1 cellular context compared by ENCODE assay signal in genomic region chr20:63042448-63043071, GRCh38.
TF ChIP-seq lines count a peak whose summit lies in the region.

No MANE protein-coding gene starts in this region.

TF ChIP-seq in GM12878, 131 proteins besides CTCF, POLR2A, EP300 and RAD21 (continued from another document):
- TF ChIP-seq SKIL (IDR thresholded peaks at IDR 0.05; ENCODE audit: low read depth, poor library complexity, severe bottlenecking), result peak; percentile 45
- no peak for TF ChIP-seq E2F4 (IDR thresholded peaks at IDR 0.05; ENCODE audit: low read depth, low read length)
- TF ChIP-seq ZNF622 (IDR thresholded peaks at IDR 0.05), result no peak
- no peak for TF ChIP-seq BMI1 (IDR thresholded peaks at IDR 0.05; ENCODE audit: borderline replicate concordance)
- peak; percentile 54 for TF ChIP-seq MEF2B (IDR thresholded peaks at IDR 0.05; ENCODE audit: partially characterized antibody, poor library complexity, severe bottlenecking)
- no peak for TF ChIP-seq TARDBP (IDR thresholded peaks at IDR 0.05; ENCODE audit: borderline replicate concordance)
- TF ChIP-seq TCF7 (IDR thresholded peaks at IDR 0.05; ENCODE audit: borderline replicate concordance), result no peak
- no peak for TF ChIP-seq ZNF384 (IDR thresholded peaks at IDR 0.05; ENCODE audit: borderline replicate concordance, low read depth, low read length)
- no peak for TF ChIP-seq NR2C2 (IDR thresholded peaks at IDR 0.05; ENCODE audit: borderline replicate concordance, control insufficient read depth, insufficient read length, low read depth)
- no peak for TF ChIP-seq SMAD5 (IDR thresholded peaks at IDR 0.05; ENCODE audit: low read depth)
- TF ChIP-seq BCL11A (IDR thresholded peaks at IDR 0.05; ENCODE audit: low read depth, low read length), result no peak
- no peak for TF ChIP-seq BACH1 (IDR thresholded peaks at IDR 0.05; ENCODE audit: borderline replicate concordance)
- no peak for TF ChIP-seq ETV6 (conservative IDR thresholded peaks at IDR 0.05 in 1 of 2, IDR thresholded peaks at IDR 0.05 in 1 of 2; ENCODE audit: borderline replicate concordance in 1 of 2, low read depth in 1 of 2)
- no peak for TF ChIP-seq SREBF1 (IDR thresholded peaks at IDR 0.05; ENCODE audit: low read length)
- no peak for TF ChIP-seq ZBED1 (IDR thresholded peaks at IDR 0.05; ENCODE audit: borderline replicate concordance)
- TF ChIP-seq PRDM15 (CRISPR knock-in tag; IDR thresholded peaks at IDR 0.05), result no peak
- no peak for TF ChIP-seq ZZZ3 (IDR thresholded peaks at IDR 0.05; ENCODE audit: control insufficient read depth, insufficient read length, low read depth)
- TF ChIP-seq IKZF1 (conservative IDR thresholded peaks at IDR 0.05), result peak; percentile 64
- peak; percentile 78; the same call in 1 of the 2 replicates for TF ChIP-seq SPI1 (IDR thresholded peaks at IDR 0.05; ENCODE audit: borderline replicate concordance, insufficient read depth, low read depth, low read length)
- no peak for TF ChIP-seq TBL1XR1 (IDR thresholded peaks at IDR 0.05; ENCODE audit: low read depth, low read length)
- TF ChIP-seq EZH2 (IDR thresholded peaks at IDR 0.05; ENCODE audit: borderline replicate concordance, control insufficient read depth, low read depth, low read length), result no peak
- TF ChIP-seq PAX8 (IDR thresholded peaks at IDR 0.05), result no peak
- TF ChIP-seq MEF2A (IDR thresholded peaks at IDR 0.05; ENCODE audit: insufficient read depth, low read depth, low read length), result no peak
- TF ChIP-seq NR2F1 (conservative IDR thresholded peaks at IDR 0.05), result no peak
- no peak for TF ChIP-seq HSF1 (IDR thresholded peaks at IDR 0.05; ENCODE audit: low read depth, low read length)
- TF ChIP-seq ASH2L (IDR thresholded peaks at IDR 0.05; ENCODE audit: borderline replicate concordance, low read depth), result no peak
- no peak for TF ChIP-seq CBX3 (IDR thresholded peaks at IDR 0.05; ENCODE audit: borderline replicate concordance, low read depth)
- TF ChIP-seq SP1 (IDR thresholded peaks at IDR 0.05; ENCODE audit: low read depth, low read length), result no peak
- TF ChIP-seq ZNF217 (IDR thresholded peaks at IDR 0.05), result no peak
- TF ChIP-seq IRF4 (IDR thresholded peaks at IDR 0.05; ENCODE audit: low read depth, low read length), result no peak
- no peak for TF ChIP-seq HCFC1 (IDR thresholded peaks at IDR 0.05; ENCODE audit: low read length)
